In genomic region chr11:86696004-86696403, GRCh38 we compare ENCODE assay signal across 9 cellular contexts. TPM values are rescaled to one million over a fixed set of nuclear protein-coding genes. Genes with fewer than 3 reads are reported as not detected.
A peak's percentile ranks its signal among the peaks of the same experiment; 100 is the strongest.
DNase-seq lines count a peak whose midpoint lies in the region; ATAC-seq and TF ChIP-seq lines count a peak whose summit lies in the region.
"Had no signal": no experiment of that assay in that cellular context is flagged by ENCODE, and none has a peak within 500 bp of the region (broad histone marks: within the 10 kb centered on the region; RNA-seq: fewer than 3 reads in every experiment).

No MANE protein-coding gene starts in this region.

- H3K27me3 ChIP-seq in stomach smooth muscle (ENCODE audit: control insufficient read depth in 1 of 2, insufficient read depth in 2 of 2, low read length in 2 of 2) (no peaks in the 10 kb centered on the region), left ventricle myocardium inferior (ENCODE audit: low read depth) (no peaks in the 10 kb centered on the region)
- H3K27me3 ChIP-seq: ascending aorta had no signal

- no peaks in the 10 kb centered on the region for H3K4me1 Mint-ChIP-seq in activated T-cell treated with anti-CD3 and anti-CD28 coated beads, Interleukin-2, amount 50 U/mL, for 4 hours (ENCODE audit: low read depth)

- no peak for TF ChIP-seq CTCF in HFF-Myc (IDR thresholded peaks at IDR 0.05; ENCODE audit: low read depth, low read length, missing control alignments)
- no peak for TF ChIP-seq CTCF in astrocyte of the cerebellum (IDR thresholded peaks at IDR 0.05; ENCODE audit: low read depth, low read length, missing control alignments)
- no peak for TF ChIP-seq CTCF in left ventricle myocardium inferior (IDR thresholded peaks at IDR 0.05; ENCODE audit: borderline replicate concordance)

- in situ Hi-C loops in astrocyte of the cerebellum (cut with HindIII; ENCODE audit: low sequenced_read_pairs): no loop called here

- H3K4me3 Mint-ChIP-seq in activated T-cell treated with anti-CD3 and anti-CD28 coated beads, Interleukin-2, amount 50 U/mL, for 4 hours: no peak overlapping the region

- H3K9me3 ChIP-seq in stomach smooth muscle (ENCODE audit: control insufficient read depth in 2 of 2, low read length in 2 of 2) (no peaks in the 10 kb centered on the region), left ventricle myocardium inferior (replicated peaks) (no peaks in the 10 kb centered on the region)
- H3K9me3 ChIP-seq: ascending aorta had no signal

- ATAC-seq in GM21723 (IDR thresholded peaks at IDR 0.05; ENCODE audit: unreplicated experiment): no peak
- ATAC-seq in activated T-cell treated with anti-CD3 and anti-CD28 coated beads, Interleukin-2, amount 50 U/mL, for 4 hours: no peak
- no peak for ATAC-seq in GM19351 (IDR thresholded peaks at IDR 0.05; ENCODE audit: unreplicated experiment)

- H3K9ac ChIP-seq in stomach smooth muscle (ENCODE audit: low read length in 2 of 2): no peak overlapping the region

- intact Hi-C loops in left ventricle myocardium inferior (cut with micrococcal nuclease): no loop called here

- DNase-seq in HFF-Myc (ENCODE audit: extremely low read depth, low read depth) (peak; percentile 76), astrocyte of the cerebellum (ENCODE audit: low read depth) (peak; percentile 90), hepatic stellate cell (ENCODE audit: low spot score) (peak; percentile 48), left ventricle myocardium inferior (no peak)
- DNase-seq in activated T-cell treated with anti-CD3 and anti-CD28 coated beads, Interleukin-2, amount 50 U/mL, for 4 hours: no peak

- H3K27me3 Mint-ChIP-seq in activated T-cell treated with anti-CD3 and anti-CD28 coated beads, Interleukin-2, amount 50 U/mL, for 4 hours (ENCODE audit: low read depth): no peaks in the 10 kb centered on the region

- H3K9me3 Mint-ChIP-seq in activated T-cell treated with anti-CD3 and anti-CD28 coated beads, Interleukin-2, amount 50 U/mL, for 4 hours: no peaks in the 10 kb centered on the region

- no peaks in the 10 kb centered on the region for H3K36me3 Mint-ChIP-seq in activated T-cell treated with anti-CD3 and anti-CD28 coated beads, Interleukin-2, amount 50 U/mL, for 4 hours (ENCODE audit: insufficient read depth)

- H3K4me1 ChIP-seq in stomach smooth muscle (ENCODE audit: control insufficient read depth, insufficient read depth, low read length) (peaks cover 19% of the 10 kb centered on the region), left ventricle myocardium inferior (peaks cover 12% of the 10 kb centered on the region)

- H3K27ac ChIP-seq in stomach smooth muscle (ENCODE audit: low read length): peak overlapping the region; percentile 6
- no peak overlapping the region for H3K27ac ChIP-seq in left ventricle myocardium inferior (replicated peaks)
- H3K27ac ChIP-seq: ascending aorta had no signal

- H3K36me3 ChIP-seq in stomach smooth muscle (ENCODE audit: control insufficient read depth in 2 of 2, insufficient read depth in 2 of 2, low read length in 2 of 2) (no peaks in the 10 kb centered on the region), left ventricle myocardium inferior (no peaks in the 10 kb centered on the region)
- H3K36me3 ChIP-seq: ascending aorta had no signal

- H3K4me3 ChIP-seq in HFF-Myc (replicated peaks; ENCODE audit: low read depth, low read length) (no peak overlapping the region), astrocyte of the cerebellum (ENCODE audit: low read depth, low read length) (no peak overlapping the region), stomach smooth muscle (ENCODE audit: low read length in 2 of 2) (no peak overlapping the region), left ventricle myocardium inferior (no peak overlapping the region)
- H3K4me3 ChIP-seq: ascending aorta had no signal

RNA-seq across cellular contexts. Expression of gene ME3, which starts 23.6 kb away (rescaled TPM):
- total RNA-seq in left ventricle myocardium inferior: 33.4 TPM
- total RNA-seq in activated T-cell treated with anti-CD3 and anti-CD28 coated beads, Interleukin-2, amount 50 U/mL, for 4 hours: 10 to 100 TPM in 1 of 3 donors, 1 to 10 TPM in 2; 5.3 to 10.3 (median 8.3) TPM

Comparison
In these comparisons a context has a peak if more than half of its experiments do, and no peak if none do; other contexts are left out.
1. DNase-seq: peak in HFF-Myc (single experiment), astrocyte of the cerebellum (single experiment) and hepatic stellate cell (single experiment); none in left ventricle myocardium inferior (single experiment) and activated T-cell treated with anti-CD3 and anti-CD28 coated beads, Interleukin-2, amount 50 U/mL, for 4 hours (single experiment).